In genomic region chr6:169539176-169539897, GRCh38 we compare ENCODE assay signal across 15 cellular contexts.
DNase-seq lines count a peak whose midpoint lies in the region; ATAC-seq and TF ChIP-seq lines count a peak whose summit lies in the region.
"Had no signal": no experiment of that assay in that cellular context is flagged by ENCODE, and none has a peak within 500 bp of the region (broad histone marks: within the 10 kb centered on the region; RNA-seq: fewer than 3 reads in every experiment).

No MANE protein-coding gene starts in this region.

- H3K9ac ChIP-seq in SK-N-SH: no peak overlapping the region
- H3K9ac ChIP-seq: parathyroid adenoma had no signal

- intact Hi-C loops in vagina (cut with DNase I): no loop called here

- DNase-seq in SK-N-SH: no peak
- DNase-seq in dermis microvascular lymphatic vessel endothelial cell (ENCODE audit: low read depth in 2 of 2): peak; percentile 60 to 68
- DNase-seq in left lobe of liver (ENCODE audit: low spot score): no peak
- no peak for DNase-seq in NCI-H526 treated with DMSO at 0.1 percent for 48 hours (lab: John Stamatoyannopoulos, UW)
- no peak for DNase-seq in HCEC 1CT
- no peak for DNase-seq in activated CD4-positive, alpha-beta T cell treated with anti-CD3 and anti-CD28 coated beads, Interleukin-2, amount 50 U/mL, for 48 hours
- DNase-seq in vagina (ENCODE audit: extremely low spot score in 2 of 2): no peak
- DNase-seq: C1 segment of cervical spinal cord; mesendoderm; natural killer cell; PC-9; small intestine; stimulated activated CD4-positive, alpha-beta T cell treated with anti-CD3 and anti-CD28 coated beads, Interleukin-4, amount 100 ng/mL, for 4 hours had no signal

- POLR2A ChIA-PET in SK-N-SH (lab: Yijun Ruan, JAX): no interaction called here

- H3K4me3 ChIP-seq in ACC112 (ENCODE audit: low read depth, low read length) (peak overlapping the region; percentile 4; the same call in 1 of the 2 replicates), SK-N-SH (ENCODE audit: low read depth in 2 of 2, low read length in 1 of 2) (no peak overlapping the region), vagina (no peak overlapping the region)
- H3K4me3 ChIP-seq: PC-9 had no signal

- no peak for TF ChIP-seq POLR2A in vagina (IDR thresholded peaks at IDR 0.05)

- peak; percentile 27 for ATAC-seq in left lobe of liver
- ATAC-seq: natural killer cell had no signal

- TF ChIP-seq CTCF in SK-N-SH (IDR thresholded peaks at IDR 0.05) (no peak), vagina (IDR thresholded peaks at IDR 0.05) (no peak)

- peak overlapping the region; percentile 11; the same call in 1 of the 2 replicates for H3K4me2 ChIP-seq in SK-N-SH
- H3K4me2 ChIP-seq: PC-9 had no signal

- no peaks in the 10 kb centered on the region; the same call in 1 of the 2 replicates for H3K9me2 ChIP-seq in SK-N-SH

- 74% methylated on average over 5 of the region's 5 CpGs for WGBS in SK-N-SH (ENCODE audit: low lambda C conversion rate)

- H3K27ac ChIP-seq in ACC112 (ENCODE audit: low read depth, low read length): peak overlapping the region; percentile 43
- peak overlapping the region; percentile 19 to 67; a peak in 2 of 4 replicates for H3K27ac ChIP-seq in SK-N-SH (ENCODE audit: low read depth in 2 of 2, low read length in 1 of 2)
- no peak overlapping the region for H3K27ac ChIP-seq in vagina
- H3K27ac ChIP-seq: parathyroid adenoma, PC-9 had no signal

- TF ChIP-seq RAD21 in SK-N-SH (IDR thresholded peaks at IDR 0.05; ENCODE audit: low read length): no peak

- peak overlapping the region; percentile 82 for H2AFZ ChIP-seq in ACC112 (ENCODE audit: low read length, unreplicated experiment)
- peak overlapping the region; percentile 33; the same call in 1 of the 2 replicates for H2AFZ ChIP-seq in SK-N-SH (ENCODE audit: low read depth)
- H2AFZ ChIP-seq: parathyroid adenoma, PC-9 had no signal

- CTCF ChIA-PET in SK-N-SH (lab: Yijun Ruan, JAX): no interaction called here

- peaks cover 47% of the 10 kb centered on the region for H3K4me1 ChIP-seq in ACC112 (ENCODE audit: control insufficient read depth, insufficient read depth, low read length, unreplicated experiment)
- H3K4me1 ChIP-seq in SK-N-SH (ENCODE audit: control insufficient read depth in 1 of 2, insufficient read depth in 2 of 2, low read depth in 1 of 2, low read length in 1 of 2): peaks cover 3 to 8% of the 10 kb centered on the region in 2 experiments; a peak in 3 of 4 replicates
- H3K4me1 ChIP-seq in vagina: no peaks in the 10 kb centered on the region
- H3K4me1 ChIP-seq: parathyroid adenoma had no signal

- H3K79me2 ChIP-seq in ACC112 (ENCODE audit: control insufficient read depth, insufficient read depth, low read length, unreplicated experiment): no peaks in the 10 kb centered on the region
- no peaks in the 10 kb centered on the region for H3K79me2 ChIP-seq in SK-N-SH (ENCODE audit: insufficient read depth)
- H3K79me2 ChIP-seq: parathyroid adenoma had no signal

- H3K9me3 ChIP-seq in SK-N-SH (no peaks in the 10 kb centered on the region), vagina (no peaks in the 10 kb centered on the region)

- H4K20me1 ChIP-seq in SK-N-SH (ENCODE audit: insufficient read depth): no peaks in the 10 kb centered on the region

- H3K27me3 ChIP-seq in ACC112 (ENCODE audit: insufficient read depth, low read length) (no peaks in the 10 kb centered on the region), SK-N-SH (ENCODE audit: insufficient read depth) (no peaks in the 10 kb centered on the region), vagina (no peaks in the 10 kb centered on the region)

- TF ChIP-seq EP300 in SK-N-SH (IDR thresholded peaks at IDR 0.05; ENCODE audit: borderline replicate concordance in 1 of 2, low read depth in 1 of 2, low read length in 1 of 2): no peak

- H3F3A ChIP-seq in SK-N-SH (replicated peaks; ENCODE audit: insufficient read depth): peaks cover 12% of the 10 kb centered on the region

- H3K36me3 ChIP-seq in ACC112 (ENCODE audit: insufficient read depth, low read length) (no peaks in the 10 kb centered on the region), SK-N-SH (replicated peaks in 1 of 2; ENCODE audit: control insufficient read depth in 1 of 2, insufficient read depth in 2 of 2, low read length in 1 of 2) (no peaks in the 10 kb centered on the region), vagina (no peaks in the 10 kb centered on the region)

TF ChIP-seq in SK-N-SH, 30 proteins besides CTCF, POLR2A, EP300 and RAD21:
- TF ChIP-seq RCOR1 (IDR thresholded peaks at IDR 0.05; ENCODE audit: low read length) (no peak), MXI1 (IDR thresholded peaks at IDR 0.05; ENCODE audit: low read depth, low read length) (no peak), RFX5 (IDR thresholded peaks at IDR 0.05; ENCODE audit: low read length) (no peak), SMC3 (IDR thresholded peaks at IDR 0.05; ENCODE audit: low read depth, low read length) (no peak), CHD2 (IDR thresholded peaks at IDR 0.05; ENCODE audit: low read length, partially characterized antibody) (no peak), FOSL2 (IDR thresholded peaks at IDR 0.05; ENCODE audit: borderline replicate concordance, low read depth) (no peak), USF2 (IDR thresholded peaks at IDR 0.05; ENCODE audit: borderline replicate concordance, low read depth, low read length) (no peak), GABPA (IDR thresholded peaks at IDR 0.05; ENCODE audit: low read depth) (no peak)

Comparison
In these comparisons a context has a peak if more than half of its experiments do, and no peak if none do; other contexts are left out.
1. DNase-seq: peak in dermis microvascular lymphatic vessel endothelial cell (2 of 2); none in SK-N-SH (single experiment), left lobe of liver (single experiment), NCI-H526 treated with DMSO at 0.1 percent for 48 hours (single experiment), HCEC 1CT (single experiment), activated CD4-positive, alpha-beta T cell treated with anti-CD3 and anti-CD28 coated beads, Interleukin-2, amount 50 U/mL, for 48 hours (0 of 2) and vagina (0 of 2).